Comparison of ENCODE assay signal across 8 cellular contexts in genomic region chr18:21191596-21192307, GRCh38. TPM values are rescaled to one million over a fixed set of nuclear protein-coding genes. Genes with fewer than 3 reads are reported as not detected.
DNase-seq lines count a peak whose midpoint lies in the region; ATAC-seq and TF ChIP-seq lines count a peak whose summit lies in the region.

No MANE protein-coding gene starts in this region.

- H3K36me3 ChIP-seq in SJSA1 (no peaks in the 10 kb centered on the region), neural progenitor cell (no peaks in the 10 kb centered on the region)

- no peaks in the 10 kb centered on the region for H3K9me3 Mint-ChIP-seq in neural progenitor cell

- H3K4me3 ChIP-seq in SJSA1 (no peak overlapping the region), neural progenitor cell (no peak overlapping the region)

- H4K20me1 ChIP-seq in neural progenitor cell (ENCODE audit: low read depth) = no peaks in the 10 kb centered on the region

- H3K36me3 Mint-ChIP-seq in neural progenitor cell = no peaks in the 10 kb centered on the region

- H3K79me2 ChIP-seq in neural progenitor cell (ENCODE audit: low read depth) = no peaks in the 10 kb centered on the region

- no peaks in the 10 kb centered on the region for H3K4me1 ChIP-seq in SJSA1 (replicated peaks)
- peaks cover 15% of the 10 kb centered on the region for H3K4me1 ChIP-seq in neural progenitor cell

- no peak for ATAC-seq in HG03175 (IDR thresholded peaks at IDR 0.05; ENCODE audit: unreplicated experiment)
- ATAC-seq in GM19455 (IDR thresholded peaks at IDR 0.05; ENCODE audit: unreplicated experiment) = no peak

- H3K9me3 ChIP-seq in SJSA1 (replicated peaks) (no peaks in the 10 kb centered on the region), neural progenitor cell (ENCODE audit: low read depth) (no peaks in the 10 kb centered on the region)

- no peak overlapping the region for H3K27ac ChIP-seq in SJSA1
- H3K27ac ChIP-seq in neural progenitor cell = no peak overlapping the region

- H2AFZ ChIP-seq in neural progenitor cell (replicated peaks) = peak overlapping the region; percentile 77

- TF ChIP-seq CTCF in LNCAP (IDR thresholded peaks at IDR 0.05) = peak; percentile 78
- peak; percentile 70 for TF ChIP-seq CTCF in neural progenitor cell (IDR thresholded peaks at IDR 0.05)

- H3K9ac ChIP-seq in neural progenitor cell = no peak overlapping the region

- no peak overlapping the region for H3K4me2 ChIP-seq in neural progenitor cell

- H3F3A ChIP-seq in neural progenitor cell (ENCODE audit: low read depth) = no peaks in the 10 kb centered on the region

- no peak overlapping the region for H3K4me3 Mint-ChIP-seq in neural progenitor cell

- H3K27ac Mint-ChIP-seq in neural progenitor cell = no peak overlapping the region

- peaks cover 2% of the 10 kb centered on the region for H3K27me3 ChIP-seq in SJSA1 (replicated peaks)
- no peaks in the 10 kb centered on the region for H3K27me3 ChIP-seq in neural progenitor cell

- H3K27me3 Mint-ChIP-seq in neural progenitor cell (ENCODE audit: insufficient read depth, low read depth) = peaks cover 2% of the 10 kb centered on the region

- DNase-seq in NCI-H510A treated with DMSO at 0.1 percent for 48 hours (lab: John Stamatoyannopoulos, UW) (peak; percentile 3), NCI-H510A (lab: John Stamatoyannopoulos, UW) (no peak), SJSA1 (ENCODE audit: low read depth in 1 of 2, low spot score in 2 of 2) (peak; percentile 12 to 47), fibroblast of gingiva (ENCODE audit: low read depth) (peak; percentile 77), neural progenitor cell (ENCODE audit: low spot score) (peak; percentile 75)

- no peaks in the 10 kb centered on the region for H3K4me1 Mint-ChIP-seq in neural progenitor cell

RNA-seq across cellular contexts. Expression of gene GREB1L, which starts 50.3 kb away (rescaled TPM):
- 0.81 and 1.2 TPM in 2 replicates for total RNA-seq in SJSA1 (2014; rRNA removed; shearing (Covaris generic))
- total RNA-seq in neural progenitor cell (ENCODE audit: low replicate concordance) = 251 and 278 TPM in 2 replicates

Comparison
In these comparisons a context has a peak if more than half of its experiments do, and no peak if none do; other contexts are left out.
1. RNA of gene GREB1L, which starts 50.3 kb away (total RNA-seq): 251 to 278 TPM in neural progenitor cell; 0.81 to 1.2 TPM in SJSA1; every median in the first group is over 100 times any median in the second.